ENCODE assay signal across 8 cellular contexts in the genomic region with DNA sequence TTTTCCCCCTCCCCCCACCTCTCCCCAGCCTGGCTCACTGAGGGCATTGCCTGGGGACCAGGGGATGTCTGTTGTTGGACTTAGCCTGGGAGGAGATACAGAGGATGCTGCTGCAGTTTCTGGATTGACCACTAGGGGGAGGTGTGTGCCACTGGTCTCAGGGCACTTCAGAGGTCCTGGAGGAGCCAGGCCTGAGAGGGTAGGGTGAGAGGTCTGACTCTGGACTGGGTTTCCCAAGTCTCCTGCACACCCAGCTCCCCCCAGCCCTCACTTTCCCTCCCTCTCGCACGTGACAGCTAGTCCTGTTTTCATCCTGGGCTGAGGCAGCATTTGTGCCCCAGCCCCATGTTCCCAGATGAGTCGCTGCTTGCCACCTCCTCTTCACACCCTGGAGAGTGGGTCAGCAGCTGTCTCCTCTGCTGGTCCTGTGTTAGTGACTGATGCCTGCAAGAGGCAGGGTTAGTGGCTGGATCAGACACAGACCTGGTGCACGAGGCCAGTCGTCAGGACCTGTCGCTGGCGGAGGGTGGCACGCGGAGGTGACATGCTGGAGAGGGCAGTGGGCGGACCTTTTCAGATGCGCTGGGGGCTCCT. TPM values are rescaled to one million over a fixed set of nuclear protein-coding genes. Genes with fewer than 3 reads are reported as not detected.
DNase-seq lines count a peak whose midpoint lies in the region; ATAC-seq and TF ChIP-seq lines count a peak whose summit lies in the region.

No MANE protein-coding gene starts in this region.

- CTCF ChIA-PET in OCI-LY7 (lab: Charles Lee; ENCODE audit: unreplicated experiment): no interaction called here
- CTCF ChIA-PET in naive thymus-derived CD4-positive, alpha-beta T cell (lab: Charles Lee): interaction anchor here (0.6 to 3.2 kb wide), 3 partner anchors 185 to 476 kb away, joined by 3 to 23 read pairs (median 4); no protein-coding TSS in a partner anchor

- H3K27me3 Mint-ChIP-seq in CD4-positive, CD25-positive, alpha-beta regulatory T cell: no peaks in the 10 kb centered on the region
- peaks cover 0 to 7% (median 0%) of the 10 kb centered on the region in 5 donors for H3K27me3 Mint-ChIP-seq in naive thymus-derived CD4-positive, alpha-beta T cell
- no peaks in the 10 kb centered on the region for H3K27me3 Mint-ChIP-seq in stimulated activated memory B cell treated with anti-CD40 and anti-IgM and Interleukin-4, amounts not matched to agents 10 μg/mL and 1 μg/mL and 100 μg/mL, for 72 hours

- peak; percentile 87 for TF ChIP-seq CTCF in OCI-LY7 (conservative IDR thresholded peaks at IDR 0.05; ENCODE audit: low read length)
- peak; percentile 75 to 96 (median 78) for TF ChIP-seq CTCF in esophagus muscularis mucosa (IDR thresholded peaks at IDR 0.05)

- no peak overlapping the region for H3K4me3 ChIP-seq in CD4-positive, CD25-positive, alpha-beta regulatory T cell (ENCODE audit: low read depth, low read length)
- no peak overlapping the region for H3K4me3 ChIP-seq in OCI-LY7 (ENCODE audit: low read depth, low read length, poor library complexity, severe bottlenecking)
- no peak overlapping the region for H3K4me3 ChIP-seq in esophagus muscularis mucosa
- H3K4me3 ChIP-seq in naive thymus-derived CD4-positive, alpha-beta T cell (ENCODE audit: low read length): no peak overlapping the region

- no peaks in the 10 kb centered on the region for H3K9me3 Mint-ChIP-seq in CD4-positive, CD25-positive, alpha-beta regulatory T cell
- no peaks in the 10 kb centered on the region for H3K9me3 Mint-ChIP-seq in naive thymus-derived CD4-positive, alpha-beta T cell
- no peaks in the 10 kb centered on the region for H3K9me3 Mint-ChIP-seq in stimulated activated memory B cell treated with anti-CD40 and anti-IgM and Interleukin-4, amounts not matched to agents 10 μg/mL and 1 μg/mL and 100 μg/mL, for 72 hours

- peaks cover 5% of the 10 kb centered on the region for H3K4me1 ChIP-seq in CD4-positive, CD25-positive, alpha-beta regulatory T cell (ENCODE audit: control insufficient read depth, insufficient read depth, low read length, poor library complexity, severe bottlenecking)
- H3K4me1 ChIP-seq in OCI-LY7 (ENCODE audit: insufficient read depth, low read length, poor library complexity, severe bottlenecking): no peaks in the 10 kb centered on the region
- no peaks in the 10 kb centered on the region for H3K4me1 ChIP-seq in esophagus muscularis mucosa
- H3K4me1 ChIP-seq in naive thymus-derived CD4-positive, alpha-beta T cell (ENCODE audit: control insufficient read depth in 2 of 2, insufficient read depth in 2 of 2, low read length in 2 of 2): peaks cover 0 to 9% of the 10 kb centered on the region in 2 donors

- no peaks in the 10 kb centered on the region for H3K9me3 ChIP-seq in CD4-positive, CD25-positive, alpha-beta regulatory T cell (ENCODE audit: control insufficient read depth in 2 of 2, low read length in 2 of 2)
- no peaks in the 10 kb centered on the region for H3K9me3 ChIP-seq in OCI-LY7 (ENCODE audit: low read length)
- H3K9me3 ChIP-seq in esophagus muscularis mucosa: no peaks in the 10 kb centered on the region
- no peaks in the 10 kb centered on the region for H3K9me3 ChIP-seq in naive thymus-derived CD4-positive, alpha-beta T cell (ENCODE audit: control insufficient read depth in 2 of 3, low read length in 3 of 3)

- H3K36me3 Mint-ChIP-seq in CD4-positive, CD25-positive, alpha-beta regulatory T cell: no peaks in the 10 kb centered on the region
- no peaks in the 10 kb centered on the region for H3K36me3 Mint-ChIP-seq in naive thymus-derived CD4-positive, alpha-beta T cell
- H3K36me3 Mint-ChIP-seq in stimulated activated memory B cell treated with anti-CD40 and anti-IgM and Interleukin-4, amounts not matched to agents 10 μg/mL and 1 μg/mL and 100 μg/mL, for 72 hours: no peaks in the 10 kb centered on the region

- peaks cover 0 to 6% (median 2%) of the 10 kb centered on the region in 4 donors for H3K4me1 Mint-ChIP-seq in CD4-positive, CD25-positive, alpha-beta regulatory T cell
- H3K4me1 Mint-ChIP-seq in naive thymus-derived CD4-positive, alpha-beta T cell: peaks cover 0 to 62% (median 5%) of the 10 kb centered on the region in 7 donors
- H3K4me1 Mint-ChIP-seq in stimulated activated memory B cell treated with anti-CD40 and anti-IgM and Interleukin-4, amounts not matched to agents 10 μg/mL and 1 μg/mL and 100 μg/mL, for 72 hours: peaks cover 47% of the 10 kb centered on the region

- H3K27me3 ChIP-seq in CD4-positive, CD25-positive, alpha-beta regulatory T cell (ENCODE audit: control insufficient read depth, insufficient read depth, low read length): no peaks in the 10 kb centered on the region
- H3K27me3 ChIP-seq in esophagus muscularis mucosa: no peaks in the 10 kb centered on the region
- no peaks in the 10 kb centered on the region for H3K27me3 ChIP-seq in naive thymus-derived CD4-positive, alpha-beta T cell (ENCODE audit: control insufficient read depth in 2 of 2, insufficient read depth in 2 of 2, low read length in 2 of 2)

- H3K27ac ChIP-seq in CD4-positive, CD25-positive, alpha-beta regulatory T cell (ENCODE audit: insufficient read depth, low read length, poor library complexity, severe bottlenecking): no peak overlapping the region
- H3K27ac ChIP-seq in OCI-LY7 (ENCODE audit: low read depth, low read length, poor library complexity, severe bottlenecking) (no peak overlapping the region), esophagus muscularis mucosa (replicated peaks in 1 of 4) (no peak overlapping the region)
- no peak overlapping the region for H3K27ac ChIP-seq in naive thymus-derived CD4-positive, alpha-beta T cell (ENCODE audit: low read depth, low read length)

- BruUV-seq in OCI-LY7 (replicated peaks; lab: Mats Ljungman, UMichigan): no TSS peak

- DNase-seq in CD4-positive, CD25-positive, alpha-beta regulatory T cell: peak; percentile 53 to 77 (median 63)
- DNase-seq in GM19240 (ENCODE audit: insufficient read length, low spot score): peak; percentile 79
- DNase-seq in OCI-LY7 (ENCODE audit: low spot score): peak; percentile 80
- peak; percentile 74 for DNase-seq in activated T-cell treated with anti-CD3 and anti-CD28 coated beads for 24 hours (ENCODE audit: low read depth)
- DNase-seq in esophagus muscularis mucosa (ENCODE audit: extremely low spot score): no peak
- DNase-seq in naive thymus-derived CD4-positive, alpha-beta T cell: peak; percentile 40 to 82 (median 64)

- H3K9me2 ChIP-seq in OCI-LY7 (ENCODE audit: insufficient read depth, low read length): no peaks in the 10 kb centered on the region

- no peak overlapping the region for H3K4me3 Mint-ChIP-seq in CD4-positive, CD25-positive, alpha-beta regulatory T cell
- no peak overlapping the region for H3K4me3 Mint-ChIP-seq in naive thymus-derived CD4-positive, alpha-beta T cell
- no peak overlapping the region for H3K4me3 Mint-ChIP-seq in stimulated activated memory B cell treated with anti-CD40 and anti-IgM and Interleukin-4, amounts not matched to agents 10 μg/mL and 1 μg/mL and 100 μg/mL, for 72 hours

- no peak for TF ChIP-seq EP300 in esophagus muscularis mucosa (IDR thresholded peaks at IDR 0.05)

- H3K27ac Mint-ChIP-seq in CD4-positive, CD25-positive, alpha-beta regulatory T cell: no peak overlapping the region
- H3K27ac Mint-ChIP-seq in naive thymus-derived CD4-positive, alpha-beta T cell: peak overlapping the region in 2 of 9 donors; percentile 30 to 79
- H3K27ac Mint-ChIP-seq in stimulated activated memory B cell treated with anti-CD40 and anti-IgM and Interleukin-4, amounts not matched to agents 10 μg/mL and 1 μg/mL and 100 μg/mL, for 72 hours: peak overlapping the region; percentile 89

- TF ChIP-seq POLR2A in esophagus muscularis mucosa (IDR thresholded peaks at IDR 0.05; ENCODE audit: low read depth): no peak

- no peak overlapping the region for H2AFZ ChIP-seq in OCI-LY7 (ENCODE audit: low read length)

- intact Hi-C loops in OCI-LY7 (cut with micrococcal nuclease; ENCODE audit: unreplicated experiment): loop anchor here (1.0 to 10.0 kb wide), 7 partner anchors 38 to 320 kb away; no protein-coding TSS in a partner anchor
- intact Hi-C loops in esophagus muscularis mucosa (cut with DNase I): no loop called here
- intact Hi-C loops in naive thymus-derived CD4-positive, alpha-beta T cell (cut with micrococcal nuclease): loop anchor here (1.0 to 10.0 kb wide), 12 partner anchors 38 to 643 kb away; a partner anchor contains a TSS

- H3K4me2 ChIP-seq in OCI-LY7 (ENCODE audit: low read length): no peak overlapping the region

- POLR2A ChIA-PET in OCI-LY7 (lab: Charles Lee): no interaction called here
- POLR2A ChIA-PET in naive thymus-derived CD4-positive, alpha-beta T cell (lab: Charles Lee): no interaction called here

- H3K36me3 ChIP-seq in CD4-positive, CD25-positive, alpha-beta regulatory T cell (ENCODE audit: control insufficient read depth, insufficient read depth, low read length): no peaks in the 10 kb centered on the region
- H3K36me3 ChIP-seq in OCI-LY7 (ENCODE audit: insufficient read depth, low read length) (no peaks in the 10 kb centered on the region), esophagus muscularis mucosa (no peaks in the 10 kb centered on the region)
- no peaks in the 10 kb centered on the region for H3K36me3 ChIP-seq in naive thymus-derived CD4-positive, alpha-beta T cell (ENCODE audit: control insufficient read depth in 2 of 3, insufficient read depth in 3 of 3, low read length in 3 of 3)

- no peaks in the 10 kb centered on the region for H3K79me2 ChIP-seq in OCI-LY7 (ENCODE audit: insufficient read depth, low read depth, low read length)

- 90% methylated on average over 9 of the region's 11 CpGs for WGBS in esophagus muscularis mucosa

- H4K20me1 ChIP-seq in OCI-LY7 (ENCODE audit: insufficient read depth, low read length): no peaks in the 10 kb centered on the region

- peak; percentile 54 to 63 for ATAC-seq in CD4-positive, CD25-positive, alpha-beta regulatory T cell (ENCODE audit: low read depth in 2 of 2)
- ATAC-seq in HG03457 (IDR thresholded peaks at IDR 0.05; ENCODE audit: unreplicated experiment): peak; percentile 70
- ATAC-seq in naive thymus-derived CD4-positive, alpha-beta T cell: peak; percentile 80
- peak; percentile 70 for ATAC-seq in stimulated activated memory B cell treated with anti-CD40 and anti-IgM and Interleukin-4, amounts not matched to agents 10 μg/mL and 1 μg/mL and 100 μg/mL, for 72 hours

RNA-seq across cellular contexts. Expression of a gene that starts 4.4 kb away (rescaled TPM):
- total RNA-seq in CD4-positive, CD25-positive, alpha-beta regulatory T cell: not detected
- polyA plus RNA-seq in CD4-positive, CD25-positive, alpha-beta regulatory T cell: not detected
- not detected in 2 replicates for total RNA-seq in OCI-LY7 (2014; rRNA removed; shearing (Covaris generic))
- total RNA-seq in OCI-LY7 (2022) (not detected in 2 replicates), esophagus muscularis mucosa (not detected)
- total RNA-seq in naive thymus-derived CD4-positive, alpha-beta T cell: 1 to 10 TPM in 1 of 5 experiments, not detected in 4; 1.3 TPM
- not detected for polyA plus RNA-seq in naive thymus-derived CD4-positive, alpha-beta T cell

RNA-seq across cellular contexts. Expression of a gene that starts 8.8 kb away (rescaled TPM):
- total RNA-seq in CD4-positive, CD25-positive, alpha-beta regulatory T cell: not detected
- polyA plus RNA-seq in CD4-positive, CD25-positive, alpha-beta regulatory T cell: not detected
- not detected in 2 replicates for total RNA-seq in OCI-LY7 (2014; rRNA removed; shearing (Covaris generic))
- total RNA-seq in OCI-LY7 (2022) (not detected in 2 replicates), esophagus muscularis mucosa (not detected)
- 100 to 1,000 TPM in 1 of 5 experiments, not detected in 4; 111 TPM for total RNA-seq in naive thymus-derived CD4-positive, alpha-beta T cell
- not detected for polyA plus RNA-seq in naive thymus-derived CD4-positive, alpha-beta T cell

RNA-seq across cellular contexts. Expression of a gene that starts 53.4 kb away (rescaled TPM):
- 5.5 TPM for total RNA-seq in CD4-positive, CD25-positive, alpha-beta regulatory T cell
- polyA plus RNA-seq in CD4-positive, CD25-positive, alpha-beta regulatory T cell: 1 to 10 TPM; 3.0 to 5.7 (median 4.5) TPM
- total RNA-seq in OCI-LY7 (2014; rRNA removed; shearing (Covaris generic)): 0.39 TPM in 1 of 2 replicates, not detected in the other
- total RNA-seq in OCI-LY7 (2022) (not detected in 2 replicates), esophagus muscularis mucosa (1 to 10 TPM; 1.6 to 2.6 (median 1.9) TPM)
- 10 to 100 TPM; 21.0 to 42.8 (median 22.6) TPM for total RNA-seq in naive thymus-derived CD4-positive, alpha-beta T cell
- 10 to 100 TPM; 13.6 to 17.3 TPM for polyA plus RNA-seq in naive thymus-derived CD4-positive, alpha-beta T cell
